9 cellular contexts compared by ENCODE assay signal in genomic region chr18:26227051-26227672, GRCh38. TPM values are rescaled to one million over a fixed set of nuclear protein-coding genes. Genes with fewer than 3 reads are reported as not detected.
DNase-seq lines count a peak whose midpoint lies in the region; ATAC-seq, FAIRE-seq and TF ChIP-seq lines count a peak whose summit lies in the region.
"Had no signal": no experiment of that assay in that cellular context is flagged by ENCODE, and none has a peak within 500 bp of the region (broad histone marks: within the 10 kb centered on the region; RNA-seq: fewer than 3 reads in every experiment).

No MANE protein-coding gene starts in this region.

- no peak for FAIRE-seq in keratinocyte (lab: Jason Lieb, UNC)
- FAIRE-seq: TTC549 had no signal

- H3K9ac ChIP-seq in keratinocyte (ENCODE audit: control insufficient read depth, extremely low read depth, insufficient read depth, low read length), result peak overlapping the region; percentile 98

- H3K36me3 ChIP-seq in keratinocyte (ENCODE audit: control insufficient read depth in 2 of 2, extremely low read depth in 1 of 2, insufficient read depth in 2 of 2, low read length in 2 of 2) (no peaks in the 10 kb centered on the region), thoracic aorta (no peaks in the 10 kb centered on the region)

- peaks cover 40% of the 10 kb centered on the region for H3K79me2 ChIP-seq in keratinocyte (ENCODE audit: control insufficient read depth, insufficient read depth, low read length)

- peaks cover 2% of the 10 kb centered on the region for H3K9me1 ChIP-seq in keratinocyte (ENCODE audit: control insufficient read depth, extremely low read depth, insufficient read depth, low read length)

- H3K9me3 ChIP-seq in keratinocyte (ENCODE audit: control insufficient read depth, low read depth, low read length) (no peaks in the 10 kb centered on the region), thoracic aorta (no peaks in the 10 kb centered on the region)

- H3K4me3 ChIP-seq in keratinocyte (ENCODE audit: control insufficient read depth in 2 of 3, extremely low read depth in 1 of 3, insufficient read depth in 2 of 3, low read depth in 1 of 3, low read length in 3 of 3), result peak overlapping the region; percentile 69 to 99 (median 89)
- peak overlapping the region; percentile 93 for H3K4me3 ChIP-seq in thoracic aorta

- DNase-seq in Daoy (ENCODE audit: low read depth), result peak; percentile 24
- no peak for DNase-seq in activated naive CD4-positive, alpha-beta T cell treated with anti-CD3 and anti-CD28 coated beads, Interleukin-2, amount 50 U/mL, for 72 hours (ENCODE audit: low spot score in 2 of 2)
- DNase-seq in keratinocyte (ENCODE audit: low read depth, low spot score), result no peak
- DNase-seq in thoracic aorta (ENCODE audit: low spot score), result no peak
- no peak for DNase-seq in germinal center (ENCODE audit: low spot score)
- DNase-seq in mucosa of gallbladder (ENCODE audit: low spot score), result no peak

- H3K4me2 ChIP-seq in keratinocyte (ENCODE audit: control insufficient read depth, extremely low read depth, insufficient read depth, low read depth, low read length), result peak overlapping the region; percentile 95

- TF ChIP-seq CTCF in keratinocyte (optimal IDR thresholded peaks at IDR 0.05 in 1 of 3, IDR thresholded peaks at IDR 0.05 in 1 of 3, conservative IDR thresholded peaks at IDR 0.05 in 1 of 3; ENCODE audit: extremely low read depth in 1 of 3, insufficient read depth in 2 of 3, low read length in 3 of 3), result no peak
- TF ChIP-seq CTCF in thoracic aorta (IDR thresholded peaks at IDR 0.05), result no peak

- H3K9me3 Mint-ChIP-seq in activated naive CD4-positive, alpha-beta T cell treated with anti-CD3 and anti-CD28 coated beads, Interleukin-2, amount 50 U/mL, for 72 hours, result no peaks in the 10 kb centered on the region

- dilution Hi-C loops in keratinocyte (cut with MboI; ENCODE audit: extremely low pct_ligation_motif_present, low sequenced_read_pairs), result no loop called here

- H3K4me1 ChIP-seq in keratinocyte (ENCODE audit: control insufficient read depth, extremely low read depth, insufficient read depth, low read length), result peaks cover 35% of the 10 kb centered on the region
- H3K4me1 ChIP-seq in thoracic aorta (ENCODE audit: control insufficient read depth in 1 of 2, low read depth in 2 of 2), result peaks cover 7 to 8% of the 10 kb centered on the region in 2 donors

- H3K36me3 Mint-ChIP-seq in activated naive CD4-positive, alpha-beta T cell treated with anti-CD3 and anti-CD28 coated beads, Interleukin-2, amount 50 U/mL, for 72 hours, result peaks cover 11 to 20% of the 10 kb centered on the region in 2 donors

- H3K27ac ChIP-seq in keratinocyte (ENCODE audit: control insufficient read depth, insufficient read depth, low read length) (peak overlapping the region; percentile 92), thoracic aorta (peak overlapping the region; percentile 37 to 62)

- peak overlapping the region; percentile 95 to 96 for H3K27ac Mint-ChIP-seq in activated naive CD4-positive, alpha-beta T cell treated with anti-CD3 and anti-CD28 coated beads, Interleukin-2, amount 50 U/mL, for 72 hours

- ATAC-seq in HG03378 (IDR thresholded peaks at IDR 0.05; ENCODE audit: unreplicated experiment), result peak; percentile 9
- no peak for ATAC-seq in activated naive CD4-positive, alpha-beta T cell treated with anti-CD3 and anti-CD28 coated beads, Interleukin-2, amount 50 U/mL, for 72 hours
- peak; percentile 8 for ATAC-seq in thoracic aorta (ENCODE audit: insufficient number of reproducible peaks, low FRiP score, low read depth)
- ATAC-seq in GM21360 (IDR thresholded peaks at IDR 0.05; ENCODE audit: unreplicated experiment), result no peak

- peak overlapping the region; percentile 54 for H2AFZ ChIP-seq in keratinocyte (ENCODE audit: control insufficient read depth, low read length)

- H4K20me1 ChIP-seq in keratinocyte (ENCODE audit: control insufficient read depth, extremely low read depth, insufficient read depth, low read length), result no peaks in the 10 kb centered on the region

- H3K27me3 ChIP-seq in keratinocyte (ENCODE audit: control insufficient read depth, extremely low read depth, insufficient read depth, low read length), result no peaks in the 10 kb centered on the region
- H3K27me3 ChIP-seq in thoracic aorta (replicated peaks; ENCODE audit: insufficient read depth), result no peaks in the 10 kb centered on the region

RNA-seq across cellular contexts. Expression of gene TAF4B, which starts 0.9 kb away (rescaled TPM):
- 9.4 and 12.3 TPM in 2 replicates for total RNA-seq in Daoy (2014; rRNA removed; shearing (Covaris generic))
- 10 to 100 TPM; 12.7 to 29.1 TPM for total RNA-seq in activated naive CD4-positive, alpha-beta T cell treated with anti-CD3 and anti-CD28 coated beads, Interleukin-2, amount 50 U/mL, for 72 hours
- polyA plus RNA-seq in keratinocyte, result 3.6 to 5.9 TPM (median 4.9 TPM) in 3 replicates
- polyA plus RNA-seq in keratinocyte (2011; ENCODE audit: low read depth), result 4.5 TPM
- 3.0 and 5.5 TPM in 2 replicates for polyA plus RNA-seq in keratinocyte (2011; cell fraction: cytosol; rRNA removed)
- polyA plus RNA-seq in keratinocyte (2011; cell fraction: nucleus; rRNA removed), result 4.1 and 5.0 TPM in 2 replicates
- polyA plus RNA-seq in keratinocyte (2012; ENCODE audit: low replicate concordance), result 3.5 and 3.8 TPM in 2 replicates
- 2.8 to 9.5 TPM (median 4.3 TPM) in 3 replicates for polyA minus RNA-seq in keratinocyte
- polyA minus RNA-seq in keratinocyte (2011; cell fraction: cytosol; rRNA and poly(A)+ RNA removed), result 4.0 TPM
- 8.1 and 12.0 TPM in 2 replicates for polyA minus RNA-seq in keratinocyte (2011; cell fraction: nucleus; rRNA and poly(A)+ RNA removed)
- total RNA-seq in thoracic aorta (10 to 100 TPM in 1 of 2 donors, 1 to 10 TPM in 1; 3.9 to 15.6 TPM), mucosa of gallbladder (1.6 TPM)

Comparison
In these comparisons a context has a peak if more than half of its experiments do, and no peak if none do; other contexts are left out.
1. ATAC-seq: peak in HG03378 (single experiment) and thoracic aorta (single experiment); none in activated naive CD4-positive, alpha-beta T cell treated with anti-CD3 and anti-CD28 coated beads, Interleukin-2, amount 50 U/mL, for 72 hours (0 of 2) and GM21360 (single experiment).